9 cellular contexts compared by ENCODE assay signal in the genomic region with DNA sequence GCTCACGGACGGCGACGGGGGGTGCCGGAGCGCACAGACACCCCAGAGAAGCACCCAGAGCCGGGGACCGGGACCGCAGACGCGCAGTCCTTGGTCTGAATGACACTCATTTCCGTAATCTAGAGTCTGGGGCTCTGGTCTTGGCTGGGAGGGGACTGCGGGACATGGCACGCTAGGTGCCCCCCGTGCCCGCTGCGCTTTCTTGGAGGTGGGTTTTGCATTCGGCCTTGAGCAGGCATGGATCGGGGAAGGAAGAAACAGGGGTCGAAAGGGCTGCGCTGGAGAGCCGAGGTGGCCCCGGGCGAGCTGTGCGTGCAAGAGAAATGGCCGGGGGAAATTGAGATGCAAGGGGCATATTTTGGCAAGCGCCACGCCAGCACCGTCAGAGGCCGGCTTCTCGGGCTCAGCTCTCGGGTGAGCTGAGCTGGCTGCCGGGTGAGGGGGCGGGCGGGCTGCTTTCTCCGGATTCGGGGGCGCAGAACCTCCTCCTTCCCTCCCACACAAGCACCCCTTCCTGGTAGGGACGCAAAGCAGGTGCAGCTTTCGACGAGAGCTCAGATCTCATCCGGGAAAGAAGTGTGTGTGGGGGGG. TPM values are rescaled to one million over a fixed set of nuclear protein-coding genes. Genes with fewer than 3 reads are reported as not detected.
DNase-seq lines count a peak whose midpoint lies in the region; ATAC-seq and TF ChIP-seq lines count a peak whose summit lies in the region.
"Had no signal": no experiment of that assay in that cellular context is flagged by ENCODE, and none has a peak within 500 bp of the region (broad histone marks: within the 10 kb centered on the region; RNA-seq: fewer than 3 reads in every experiment).

No MANE protein-coding gene starts in this region.

- H3K4me3 ChIP-seq in breast epithelium (peak overlapping the region; percentile 37 to 69 (median 57)), uterus (peak overlapping the region; percentile 32 to 33)

- H3K9me3 Mint-ChIP-seq in naive B cell = peaks cover 0 to 2% (median 0%) of the 10 kb centered on the region in 7 donors

- H3K36me3 ChIP-seq in breast epithelium (no peaks in the 10 kb centered on the region), uterus (no peaks in the 10 kb centered on the region)

- H3K27ac Mint-ChIP-seq in naive B cell = no peak overlapping the region

- H3K27ac ChIP-seq in breast epithelium = peak overlapping the region in 1 of 2 donors; percentile 2
- no peak overlapping the region for H3K27ac ChIP-seq in uterus

- peaks cover 0 to 42% of the 10 kb centered on the region in 2 donors for H3K27me3 ChIP-seq in breast epithelium
- H3K27me3 ChIP-seq in uterus = no peaks in the 10 kb centered on the region

- ATAC-seq in naive B cell (ENCODE audit: low read depth in 2 of 2) (no peak), HG02938 (IDR thresholded peaks at IDR 0.05; ENCODE audit: unreplicated experiment) (no peak), HG03039 (IDR thresholded peaks at IDR 0.05; ENCODE audit: unreplicated experiment) (no peak)

- TF ChIP-seq CTCF in breast epithelium (IDR thresholded peaks at IDR 0.05) (no peak), uterus (IDR thresholded peaks at IDR 0.05) (no peak)

- peak; percentile 35 for DNase-seq in stimulated activated CD4-positive, alpha-beta T cell treated with anti-CD3 and anti-CD28 coated beads, Interleukin-15, amount 100 ng/mL, for 24 hours
- DNase-seq in stimulated activated CD4-positive, alpha-beta T cell treated with anti-CD3 and anti-CD28 coated beads, Interleukin-2, amount 100 ng/mL, for 48 hours = no peak
- no peak for DNase-seq in breast epithelium (ENCODE audit: low spot score in 2 of 2)
- no peak for DNase-seq in naive B cell
- DNase-seq in uterus = no peak
- DNase-seq in HCEC 1CT = no peak
- DNase-seq: stimulated activated naive CD4-positive, alpha-beta T cell had no signal

- H3K4me1 ChIP-seq in breast epithelium (peaks cover 4% of the 10 kb centered on the region in 2 donors), uterus (peaks cover 0 to 7% of the 10 kb centered on the region in 2 donors)

- intact Hi-C loops in breast epithelium (cut with DNase I; ENCODE audit: low total_unique reads) = no loop called here
- intact Hi-C loops in uterus (cut with DNase I; ENCODE audit: low total_unique reads) = no loop called here

- peak overlapping the region in 7 of 8 donors; percentile 29 to 85 (median 67) for H3K4me3 Mint-ChIP-seq in naive B cell

- peaks cover 14 to 34% (median 23%) of the 10 kb centered on the region in 3 donors for H3K4me1 Mint-ChIP-seq in naive B cell

- H3K36me3 Mint-ChIP-seq in naive B cell = no peaks in the 10 kb centered on the region

- TF ChIP-seq POLR2A in breast epithelium (IDR thresholded peaks at IDR 0.05) (no peak), uterus (IDR thresholded peaks at IDR 0.05) (no peak)

- H3K9me3 ChIP-seq in breast epithelium (no peaks in the 10 kb centered on the region), uterus (no peaks in the 10 kb centered on the region)

- H3K27me3 Mint-ChIP-seq in naive B cell = peaks cover 45 to 97% (median 91%) of the 10 kb centered on the region in 3 donors

RNA-seq across cellular contexts. Expression of gene NTRK3, which starts 0.9 kb away (rescaled TPM):
- total RNA-seq in breast epithelium (10 to 100 TPM in 2 of 3 donors, 1 to 10 TPM in 1; 1.9 to 23.6 (median 13.8) TPM), uterus (10 to 100 TPM in 3 of 4 donors, 1 to 10 TPM in 1; 6.9 to 47.0 (median 32.5) TPM)
- polyA plus RNA-seq in naive B cell (ENCODE audit: low read depth in 6 of 6) = not detected
